Comparison of ENCODE assay signal across 24 cellular contexts in genomic region chr4:137955615-137956014, GRCh38.
DNase-seq lines count a peak whose midpoint lies in the region; ATAC-seq, FAIRE-seq and TF ChIP-seq lines count a peak whose summit lies in the region.
"Had no signal": no experiment of that assay in that cellular context is flagged by ENCODE, and none has a peak within 500 bp of the region (broad histone marks: within the 10 kb centered on the region; RNA-seq: fewer than 3 reads in every experiment).

No MANE protein-coding gene starts in this region.

- H2AFZ ChIP-seq in mammary epithelial cell (ENCODE audit: low read depth, low read length): no peak overlapping the region
- H2AFZ ChIP-seq: GM23338 had no signal

- peaks cover 39% of the 10 kb centered on the region for H3K4me1 Mint-ChIP-seq in MCF 10A (ENCODE audit: insufficient read depth, unreplicated experiment)
- H3K4me1 Mint-ChIP-seq: CD14-positive monocyte; CD8-positive, alpha-beta memory T cell; GM23338; H9 had no signal

- no peaks in the 10 kb centered on the region for H3K9me3 ChIP-seq in mammary epithelial cell (replicated peaks; ENCODE audit: insufficient read depth, low read length)
- H3K9me3 ChIP-seq: BE2C; BLaER1 treated with 17β-estradiol and CSF1 and Interleukin-3, amounts not matched to agents 10 nM and 100 nM had no signal

- CTCF ChIA-PET in MCF 10A (lab: Yijun Ruan, JAX): no interaction called here
- CTCF ChIA-PET in mammary epithelial cell (lab: Charles Lee; ENCODE audit: low non-redundant PET): no interaction called here

- in situ Hi-C loops in mammary epithelial cell (cut with MboI; ENCODE audit: low sequenced_read_pairs in 2 of 2): no loop called here

- H4K20me1 ChIP-seq in mammary epithelial cell (ENCODE audit: insufficient read depth, low read length): no peaks in the 10 kb centered on the region
- H4K20me1 ChIP-seq: BLaER1 treated with 17β-estradiol and CSF1 and Interleukin-3, amounts not matched to agents 10 nM and 100 nM had no signal

- H3K27ac ChIP-seq in mammary epithelial cell (ENCODE audit: insufficient read depth, low read depth, low read length) (no peak overlapping the region), foreskin keratinocyte (peak overlapping the region; percentile 26)
- H3K27ac ChIP-seq: 22Rv1; BLaER1 treated with 17β-estradiol and CSF1 and Interleukin-3, amounts not matched to agents 10 nM and 100 nM had no signal

- no peaks in the 10 kb centered on the region for H3K27me3 Mint-ChIP-seq in MCF 10A (ENCODE audit: insufficient read depth, unreplicated experiment)
- H3K27me3 Mint-ChIP-seq: CD4-positive, alpha-beta T cell; CD8-positive, alpha-beta memory T cell had no signal

- intact Hi-C loops in MCF 10A (cut with micrococcal nuclease) (no loop called here), mammary epithelial cell (cut with micrococcal nuclease) (no loop called here), left cardiac atrium (cut with DNase I) (no loop called here)

- no peak overlapping the region for H3K4me3 ChIP-seq in mammary epithelial cell (replicated peaks in 1 of 3; ENCODE audit: insufficient read depth in 1 of 3, low read depth in 2 of 3, low read length in 3 of 3)
- no peak overlapping the region for H3K4me3 ChIP-seq in bronchial epithelial cell (ENCODE audit: low read depth, low read length)
- H3K4me3 ChIP-seq: BLaER1 treated with 17β-estradiol and CSF1 and Interleukin-3, amounts not matched to agents 10 nM and 100 nM; GM23338 had no signal

- no peak overlapping the region for H3K4me2 ChIP-seq in mammary epithelial cell (ENCODE audit: insufficient read depth, low read depth, low read length)
- H3K4me2 ChIP-seq: GM23338 had no signal

- 67% methylated on average over 1 of the region's 1 CpG for WGBS in mammary epithelial cell (ENCODE audit: low coverage, missing lambda C conversion rate)

- no peaks in the 10 kb centered on the region for H3K36me3 ChIP-seq in mammary epithelial cell (ENCODE audit: insufficient read depth, low read length)
- no peaks in the 10 kb centered on the region for H3K36me3 ChIP-seq in bronchial epithelial cell (ENCODE audit: control insufficient read depth, insufficient read depth, low read length)
- H3K36me3 ChIP-seq: BE2C; BLaER1 treated with 17β-estradiol and CSF1 and Interleukin-3, amounts not matched to agents 10 nM and 100 nM had no signal

- H3K9me3 Mint-ChIP-seq in MCF 10A (ENCODE audit: unreplicated experiment): no peaks in the 10 kb centered on the region
- H3K9me3 Mint-ChIP-seq: CD4-positive, alpha-beta T cell; GM23338; H9 had no signal

- peak overlapping the region; percentile 61 for H3K27ac Mint-ChIP-seq in MCF 10A (ENCODE audit: low read depth, unreplicated experiment)
- H3K27ac Mint-ChIP-seq: CD14-positive monocyte; CD4-positive, alpha-beta T cell; CD8-positive, alpha-beta memory T cell; GM23338; H9 had no signal

- TF ChIP-seq CTCF in MCF 10A (IDR thresholded peaks at IDR 0.05; ENCODE audit: unreplicated experiment) (no peak), mammary epithelial cell (conservative IDR thresholded peaks at IDR 0.05 in 1 of 2, IDR thresholded peaks at IDR 0.05 in 1 of 2; ENCODE audit: extremely low read depth in 1 of 2, insufficient read depth in 1 of 2, low read depth in 1 of 2, low read length in 2 of 2) (no peak), bronchial epithelial cell (IDR thresholded peaks at IDR 0.05; ENCODE audit: insufficient read depth, low read length, severe bottlenecking) (no peak), foreskin keratinocyte (conservative IDR thresholded peaks at IDR 0.05) (no peak)

- FAIRE-seq in bronchial epithelial cell (lab: Jason Lieb, UNC): no peak
- FAIRE-seq in GM19239 (lab: Jason Lieb, UNC): no peak
- FAIRE-seq: A204.1, GM12891, GM18507 had no signal

- dilution Hi-C loops in mammary epithelial cell (cut with HindIII; ENCODE audit: low sequenced_read_pairs): no loop called here

- ATAC-seq in foreskin keratinocyte: no peak
- no peak for ATAC-seq in left cardiac atrium
- ATAC-seq: GM23338, HCT116 had no signal

- H3K36me3 Mint-ChIP-seq in MCF 10A (ENCODE audit: insufficient read depth, unreplicated experiment): no peaks in the 10 kb centered on the region
- H3K36me3 Mint-ChIP-seq: CD14-positive monocyte; CD8-positive, alpha-beta memory T cell had no signal

- H3K9ac ChIP-seq in mammary epithelial cell (ENCODE audit: insufficient read depth, low read length): no peak overlapping the region
- H3K9ac ChIP-seq: BLaER1 treated with 17β-estradiol and CSF1 and Interleukin-3, amounts not matched to agents 10 nM and 100 nM had no signal

- DNase-seq in MCF 10A (ENCODE audit: unreplicated experiment): no peak
- DNase-seq in mammary epithelial cell: no peak
- peak; percentile 76 for DNase-seq in bronchial epithelial cell (ENCODE audit: low read depth)
- no peak for DNase-seq in foreskin keratinocyte
- no peak for DNase-seq in left cardiac atrium
- no peak for DNase-seq in GM19239 (ENCODE audit: insufficient read length, low spot score)
- no peak for DNase-seq in central memory CD4-positive, alpha-beta T cell
- DNase-seq in AG08395 (ENCODE audit: low spot score): no peak
- DNase-seq: AML-193; BE2C; CD4-positive, alpha-beta T cell; CD8-positive, alpha-beta memory T cell; DMS53; DMS79 treated with DMSO at 0.1 percent for 48 hours; GF-D8; H9 had no signal

- BruUV-seq in MCF 10A (replicated peaks; lab: Mats Ljungman, UMichigan) (no TSS peak), mammary epithelial cell (replicated peaks; lab: Mats Ljungman, UMichigan) (no TSS peak)

- POLR2A ChIA-PET in MCF 10A (lab: Yijun Ruan, JAX): interaction anchor here (1.1 to 1.2 kb wide), 2 partner anchors 24 to 80 kb away, joined by 3 read pairs; no protein-coding TSS in a partner anchor

- no peak overlapping the region for H3K4me3 Mint-ChIP-seq in MCF 10A (ENCODE audit: unreplicated experiment)
- H3K4me3 Mint-ChIP-seq: CD14-positive monocyte; CD4-positive, alpha-beta T cell; CD8-positive, alpha-beta memory T cell; GM23338; H9 had no signal

- H3K4me1 ChIP-seq in mammary epithelial cell (ENCODE audit: insufficient read depth, low read length) (peaks cover 20% of the 10 kb centered on the region), foreskin keratinocyte (peaks cover 27% of the 10 kb centered on the region)
- H3K4me1 ChIP-seq: BE2C had no signal

- no peaks in the 10 kb centered on the region for H3K27me3 ChIP-seq in mammary epithelial cell (ENCODE audit: insufficient read depth, low read length)
- H3K27me3 ChIP-seq in bronchial epithelial cell (ENCODE audit: control insufficient read depth, insufficient read depth, low read length): no peaks in the 10 kb centered on the region
- no peaks in the 10 kb centered on the region for H3K27me3 ChIP-seq in foreskin keratinocyte
- H3K27me3 ChIP-seq: BE2C; BLaER1 treated with 17β-estradiol and CSF1 and Interleukin-3, amounts not matched to agents 10 nM and 100 nM had no signal

- no peaks in the 10 kb centered on the region for H3K79me2 ChIP-seq in mammary epithelial cell (ENCODE audit: insufficient read depth, low read length)
